1 cellular context compared by ENCODE assay signal in the genomic region with DNA sequence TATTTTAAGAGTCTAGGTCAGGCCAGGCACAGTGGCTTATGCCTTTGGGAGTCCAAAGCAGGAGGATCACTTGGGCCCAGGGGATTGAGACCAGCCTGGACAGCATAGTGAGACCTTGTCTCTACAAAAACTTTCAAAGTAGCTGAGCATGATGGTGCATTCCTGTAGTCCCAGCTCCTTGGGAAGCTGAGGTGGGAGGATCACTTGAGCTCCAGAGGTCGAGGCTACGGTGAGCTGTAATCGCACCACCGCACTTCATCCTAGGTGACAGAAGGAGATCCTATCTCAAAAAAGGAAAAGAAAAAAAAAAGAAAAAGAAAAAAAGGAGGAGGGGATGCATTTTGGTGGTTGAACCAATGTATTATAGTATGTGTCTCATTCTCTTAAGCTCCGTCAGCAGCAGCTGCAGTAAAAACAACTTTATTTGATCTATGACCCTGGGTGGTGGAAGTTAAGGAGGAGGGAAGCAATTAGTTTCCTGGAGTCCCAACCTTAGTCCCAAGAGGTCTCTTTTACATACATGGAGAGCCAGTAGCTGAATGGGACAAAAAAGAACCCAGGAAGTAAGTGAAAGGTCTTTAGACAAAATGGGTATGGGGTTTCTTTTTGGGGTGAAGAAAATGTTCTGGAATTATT.
TF ChIP-seq lines count a peak whose summit lies in the region.

No MANE protein-coding gene starts in this region.

TF ChIP-seq in HepG2, 621 proteins besides CTCF, POLR2A, EP300 and RAD21:
- TF ChIP-seq ZNF121 (CRISPR knock-in tag; IDR thresholded peaks at IDR 0.05) (0 out of 2 replicates have a peak, but pooled peaks have one; percentile 29), ZNF451 (CRISPR knock-in tag; IDR thresholded peaks at IDR 0.05) (no peak), ZNF598 (CRISPR knock-in tag; IDR thresholded peaks at IDR 0.05; ENCODE audit: borderline replicate concordance) (no peak)
